10 cellular contexts compared by ENCODE assay signal in the genomic region with DNA sequence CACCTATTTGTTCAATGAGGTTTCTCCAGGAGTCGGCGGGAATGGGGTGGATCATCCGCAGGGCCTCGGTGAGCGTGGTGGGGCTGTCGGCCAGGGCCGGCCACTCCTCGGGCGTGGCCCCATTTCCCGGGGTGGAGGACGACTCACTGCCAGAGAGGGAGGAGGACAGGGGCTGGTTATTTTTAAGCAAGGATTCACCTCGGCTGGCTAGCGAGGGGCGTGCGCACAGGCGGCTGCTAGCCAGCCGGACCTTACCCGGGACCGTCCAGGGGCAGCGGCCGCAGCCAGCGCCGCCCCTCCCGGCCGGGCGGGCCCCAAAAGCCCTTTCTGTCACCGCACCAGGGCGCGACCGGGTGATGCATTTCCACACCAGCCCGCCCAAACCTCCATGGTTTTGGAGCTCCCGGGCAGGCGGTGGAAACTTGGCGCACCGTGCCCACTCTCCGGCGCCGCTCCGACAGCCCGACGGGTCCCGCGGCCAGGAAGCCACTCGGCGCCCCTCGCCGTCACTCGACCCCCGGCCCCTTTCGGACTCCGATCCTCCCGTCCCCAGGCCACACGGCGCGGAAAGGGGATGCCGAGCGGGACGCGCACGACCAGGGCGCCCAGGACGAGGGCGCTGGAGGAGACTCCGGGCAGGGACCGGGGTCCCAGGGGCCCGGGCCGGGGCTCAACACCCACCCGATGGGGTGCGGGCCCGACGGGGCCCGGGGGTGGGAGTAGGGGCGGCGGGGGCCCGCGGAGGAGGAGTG. TPM values are rescaled to one million over a fixed set of nuclear protein-coding genes. Genes with fewer than 3 reads are reported as not detected.
DNase-seq lines count a peak whose midpoint lies in the region; ATAC-seq and TF ChIP-seq lines count a peak whose summit lies in the region.
"Had no signal": no experiment of that assay in that cellular context is flagged by ENCODE, and none has a peak within 500 bp of the region (broad histone marks: within the 10 kb centered on the region; RNA-seq: fewer than 3 reads in every experiment).

No MANE protein-coding gene starts in this region.

- TF ChIP-seq CTCF in heart left ventricle (IDR thresholded peaks at IDR 0.05) (no peak), breast epithelium (IDR thresholded peaks at IDR 0.05) (no peak), uterus (IDR thresholded peaks at IDR 0.05) (no peak)

- no peak overlapping the region for H2BK15ac ChIP-seq in mesenchymal stem cell (ENCODE audit: low read depth, poor library complexity, severe bottlenecking)

- no peak overlapping the region for H3K4ac ChIP-seq in mesenchymal stem cell (ENCODE audit: low read depth in 1 of 2, low read length in 2 of 2)

- intact Hi-C loops in heart left ventricle (cut with DNase I): no loop called here
- intact Hi-C loops in Right ventricle myocardium inferior (cut with DNase I): no loop called here
- intact Hi-C loops in breast epithelium (cut with DNase I; ENCODE audit: low total_unique reads): no loop called here
- intact Hi-C loops in uterus (cut with DNase I; ENCODE audit: low total_unique reads): no loop called here

- H3K36me3 ChIP-seq in heart left ventricle (no peaks in the 10 kb centered on the region), breast epithelium (no peaks in the 10 kb centered on the region), mesenchymal stem cell (ENCODE audit: control insufficient read depth in 1 of 2, insufficient read depth in 2 of 2, low read depth in 1 of 2, low read length in 2 of 2) (no peaks in the 10 kb centered on the region), uterus (no peaks in the 10 kb centered on the region)

- no peak for DNase-seq in heart left ventricle
- no peak for DNase-seq in Right ventricle myocardium inferior (ENCODE audit: missing footprints)
- no peak for DNase-seq in breast epithelium (ENCODE audit: low spot score in 2 of 2)
- DNase-seq in mesenchymal stem cell: no peak
- no peak for DNase-seq in uterus
- no peak for DNase-seq in NK-92 treated with Interleukin-12 subunit alpha and Interleukin-12 subunit beta, amount 100 ng/mL, for 24 hours (lab: John Stamatoyannopoulos, UW)
- DNase-seq: activated CD4-positive, CD25-positive, alpha-beta regulatory T cell; kidney glomerular epithelial cell had no signal

- H3K27ac ChIP-seq in heart left ventricle (no peak overlapping the region), breast epithelium (no peak overlapping the region), mesenchymal stem cell (ENCODE audit: low read length, poor library complexity, severe bottlenecking) (no peak overlapping the region), uterus (no peak overlapping the region)

- H2AFZ ChIP-seq in mesenchymal stem cell (ENCODE audit: low read depth, low read length): no peak overlapping the region

- peak overlapping the region in 11 of 12 donors; percentile 2 to 54 (median 37) for H3K4me3 ChIP-seq in heart left ventricle
- peak overlapping the region; percentile 42 to 71 (median 53) for H3K4me3 ChIP-seq in breast epithelium
- H3K4me3 ChIP-seq in mesenchymal stem cell (ENCODE audit: insufficient read depth in 1 of 2, low read depth in 1 of 2, low read length in 2 of 2): peak overlapping the region; percentile 49 to 53
- H3K4me3 ChIP-seq in uterus: peak overlapping the region; percentile 29 to 41

- H3K23ac ChIP-seq in mesenchymal stem cell (ENCODE audit: low read length in 2 of 2): no peak overlapping the region

- no peak overlapping the region for H3K18ac ChIP-seq in mesenchymal stem cell (ENCODE audit: low read depth in 1 of 2, low read length in 2 of 2)

- H2BK5ac ChIP-seq in mesenchymal stem cell (ENCODE audit: low read depth, low read length, poor library complexity, severe bottlenecking): no peak overlapping the region

- no peak overlapping the region for H4K8ac ChIP-seq in mesenchymal stem cell (ENCODE audit: low read length)

- H3K27me3 ChIP-seq in heart left ventricle (peaks cover 21 to 69% (median 51%) of the 10 kb centered on the region in 9 donors), breast epithelium (peaks cover 0 to 35% of the 10 kb centered on the region in 2 donors), mesenchymal stem cell (ENCODE audit: control insufficient read depth in 1 of 2, insufficient read depth in 1 of 2, low read length in 2 of 2) (peaks cover 58 to 60% of the 10 kb centered on the region in 2 experiments), uterus (no peaks in the 10 kb centered on the region)

- H2BK120ac ChIP-seq in mesenchymal stem cell (ENCODE audit: low read depth, low read length): no peak overlapping the region

- peak overlapping the region in 1 of 2 experiments; percentile 41 for H3K14ac ChIP-seq in mesenchymal stem cell (ENCODE audit: low read length in 2 of 2)

- peak overlapping the region; percentile 46 for H3K4me2 ChIP-seq in mesenchymal stem cell (ENCODE audit: low read length, poor library complexity, severe bottlenecking)

- H3K9ac ChIP-seq in mesenchymal stem cell (ENCODE audit: low read length): no peak overlapping the region

- no peaks in the 10 kb centered on the region for H3K79me1 ChIP-seq in mesenchymal stem cell (replicated peaks; ENCODE audit: low read length, poor library complexity, severe bottlenecking)

- H4K91ac ChIP-seq in mesenchymal stem cell (ENCODE audit: low read length): no peak overlapping the region

- no peak overlapping the region for H2BK12ac ChIP-seq in mesenchymal stem cell (ENCODE audit: low read length in 2 of 2)

- WGBS in heart left ventricle, 4 donors: 1 to 3% (median 2%) methylated on average over 26 to 76 of the region's 76 CpGs
- WGBS in mesenchymal stem cell: 7% methylated on average over 60 of the region's 76 CpGs

- peaks cover 0 to 25% (median 10%) of the 10 kb centered on the region in 12 donors for H3K4me1 ChIP-seq in heart left ventricle
- peaks cover 0 to 5% of the 10 kb centered on the region in 2 donors for H3K4me1 ChIP-seq in breast epithelium
- peaks cover 18% of the 10 kb centered on the region for H3K4me1 ChIP-seq in mesenchymal stem cell (ENCODE audit: control insufficient read depth, insufficient read depth, low read depth, low read length)
- H3K4me1 ChIP-seq in uterus: no peaks in the 10 kb centered on the region

- H2AK5ac ChIP-seq in mesenchymal stem cell (ENCODE audit: low read length, severe bottlenecking): no peak overlapping the region

- peak in 1 of 4 donors; percentile 42 for ATAC-seq in heart left ventricle
- no peak for ATAC-seq in Right ventricle myocardium inferior
- no peak for ATAC-seq in GM18519 (IDR thresholded peaks at IDR 0.05; ENCODE audit: low FRiP score, unreplicated experiment)
- no peak for ATAC-seq in HG03521 (IDR thresholded peaks at IDR 0.05; ENCODE audit: unreplicated experiment)

- TF ChIP-seq POLR2A in heart left ventricle (IDR thresholded peaks at IDR 0.05) (no peak), breast epithelium (IDR thresholded peaks at IDR 0.05) (no peak), uterus (IDR thresholded peaks at IDR 0.05) (no peak)

- H3K9me3 ChIP-seq in heart left ventricle (peaks cover 0 to 7% (median 0%) of the 10 kb centered on the region in 12 donors), breast epithelium (no peaks in the 10 kb centered on the region), mesenchymal stem cell (ENCODE audit: control insufficient read depth, low read length) (peaks cover 5% of the 10 kb centered on the region), uterus (no peaks in the 10 kb centered on the region)

RNA-seq across cellular contexts. Expression of a gene that starts 57.2 kb away (rescaled TPM):
- total RNA-seq in heart left ventricle (1 to 10 TPM in 3 of 9 donors, under 1 TPM in 6; 0.38 to 2.9 (median 0.74) TPM), Right ventricle myocardium inferior (0.46 TPM), breast epithelium (10 to 100 TPM in 1 of 3 donors, 1 to 10 TPM in 1, under 1 TPM in 1; 0.32 to 23.1 (median 9.2) TPM), uterus (1 to 10 TPM in 1 of 4 donors, under 1 TPM in 1, not detected in 2; 0.35 to 2.0 TPM)
- under 1 TPM; 0.46 to 0.88 TPM for polyA plus RNA-seq in heart left ventricle
- polyA plus RNA-seq in mesenchymal stem cell (2013, experiment 1 of 2): 0.95 TPM
- 0.90 TPM for polyA plus RNA-seq in mesenchymal stem cell (2013, experiment 2 of 2)
